ENCODE assay signal across 14 cellular contexts in the genomic region with DNA sequence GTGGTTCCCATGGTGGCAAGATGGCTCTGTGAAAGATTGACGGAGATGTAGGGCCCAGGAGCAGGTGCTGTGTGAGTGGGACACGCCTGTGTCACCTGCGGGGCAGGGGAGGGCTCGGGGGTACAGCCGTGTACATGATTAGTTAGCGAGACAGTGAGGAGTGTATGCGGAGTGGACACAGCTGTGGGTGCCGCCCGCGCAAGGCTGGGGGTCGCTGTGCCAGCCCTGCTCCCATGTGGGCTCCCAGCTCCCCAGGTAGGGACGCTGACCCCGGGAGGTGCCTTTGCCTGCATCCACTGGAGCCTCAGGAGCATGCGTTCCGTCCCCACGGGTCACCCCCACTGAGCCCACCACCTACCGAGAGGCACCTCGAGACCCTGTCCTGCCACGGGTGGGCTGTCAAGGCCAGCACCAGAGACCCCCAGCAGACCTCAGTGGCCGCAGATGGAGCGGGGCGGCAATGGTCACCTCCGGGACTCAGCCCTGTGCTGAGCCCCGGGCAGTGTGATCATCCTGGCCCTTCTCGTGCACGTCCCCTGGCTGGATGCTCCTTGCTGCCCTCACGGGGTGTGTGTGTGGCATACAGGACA. TPM values are rescaled to one million over a fixed set of nuclear protein-coding genes. Genes with fewer than 3 reads are reported as not detected.
DNase-seq lines count a peak whose midpoint lies in the region; ATAC-seq and TF ChIP-seq lines count a peak whose summit lies in the region.
"Had no signal": no experiment of that assay in that cellular context is flagged by ENCODE, and none has a peak within 500 bp of the region (broad histone marks: within the 10 kb centered on the region; RNA-seq: fewer than 3 reads in every experiment).

No MANE protein-coding gene starts in this region.

- H4K20me1 ChIP-seq in osteoblast (ENCODE audit: insufficient read depth, low read length) = peaks cover 67% of the 10 kb centered on the region

- no peaks in the 10 kb centered on the region for H3K36me3 Mint-ChIP-seq in chondrocyte (ENCODE audit: low read depth)
- H3K36me3 Mint-ChIP-seq in activated CD4-positive, alpha-beta memory T cell treated with anti-CD3 and anti-CD28 coated beads for 36 hours = peaks cover 9% of the 10 kb centered on the region

- peaks cover under 1% of the 10 kb centered on the region for H3K36me3 ChIP-seq in H7 (replicated peaks; ENCODE audit: control insufficient read depth, insufficient read depth, low read length)
- H3K36me3 ChIP-seq in osteoblast (ENCODE audit: insufficient read depth, low read length) = peaks cover 5% of the 10 kb centered on the region

- POLR2A ChIA-PET in activated CD4-positive, alpha-beta memory T cell treated with anti-CD3 and anti-CD28 coated beads for 36 hours (lab: Charles Lee) = no interaction called here

- DNase-seq in H7 (peak; percentile 72), chondrocyte (ENCODE audit: low spot score) (no peak), osteoblast (ENCODE audit: insufficient read length, low spot score, missing footprints) (no peak), T-helper 2 cell (no peak)
- no peak for DNase-seq in activated CD4-positive, alpha-beta memory T cell treated with anti-CD3 and anti-CD28 coated beads for 36 hours
- DNase-seq: activated CD4-positive, alpha-beta T cell treated with anti-CD3 and anti-CD28 coated beads for 48 hours; activated T-cell treated with anti-CD3 and anti-CD28 coated beads, Interleukin-2, amount 50 U/mL, for 72 hours; naive thymus-derived CD8-positive, alpha-beta T cell; NCI-H524 had no signal

- intact Hi-C loops in activated CD4-positive, alpha-beta memory T cell treated with anti-CD3 and anti-CD28 coated beads for 36 hours (cut with micrococcal nuclease) = no loop called here

- ATAC-seq in GM21515 (IDR thresholded peaks at IDR 0.05; ENCODE audit: unreplicated experiment) = no peak
- ATAC-seq: naive thymus-derived CD8-positive, alpha-beta T cell had no signal

- H3K4me3 ChIP-seq in H7 (ENCODE audit: insufficient read depth, low read depth, low read length) (no peak overlapping the region), osteoblast (ENCODE audit: insufficient read depth, low read length) (no peak overlapping the region)

- H3K27me3 ChIP-seq in H7 (ENCODE audit: control insufficient read depth, insufficient read depth, low read length) (no peaks in the 10 kb centered on the region), osteoblast (ENCODE audit: insufficient read depth, low read length) (no peaks in the 10 kb centered on the region)

- H3K79me2 ChIP-seq in osteoblast (ENCODE audit: insufficient read depth, low read length) = peaks cover 98% of the 10 kb centered on the region

- CTCF ChIA-PET in activated CD4-positive, alpha-beta memory T cell treated with anti-CD3 and anti-CD28 coated beads for 36 hours (lab: Charles Lee) = no interaction called here

- H3K4me2 ChIP-seq in osteoblast (ENCODE audit: insufficient read depth, low read length) = peak overlapping the region; percentile 48

- peaks cover 28% of the 10 kb centered on the region for H3K4me1 Mint-ChIP-seq in chondrocyte (ENCODE audit: low read depth)
- peaks cover 6% of the 10 kb centered on the region for H3K4me1 Mint-ChIP-seq in activated CD4-positive, alpha-beta memory T cell treated with anti-CD3 and anti-CD28 coated beads for 36 hours (ENCODE audit: low read depth)

- H3K27me3 Mint-ChIP-seq in chondrocyte (ENCODE audit: low read depth) = no peaks in the 10 kb centered on the region
- H3K27me3 Mint-ChIP-seq in activated CD4-positive, alpha-beta memory T cell treated with anti-CD3 and anti-CD28 coated beads for 36 hours = no peaks in the 10 kb centered on the region
- H3K27me3 Mint-ChIP-seq: naive thymus-derived CD8-positive, alpha-beta T cell; stimulated activated naive CD8-positive, alpha-beta T cell treated with anti-CD3 and anti-CD28 coated beads, Interleukin-15, Interleukin-2, amounts not matched to agents 100 ng/mL and 50 ng/mL, for 24 hours had no signal

- TF ChIP-seq CTCF in chondrocyte (IDR thresholded peaks at IDR 0.05) (no peak), osteoblast (IDR thresholded peaks at IDR 0.05; ENCODE audit: extremely low read depth, low read depth, low read length) (no peak)

- no peak overlapping the region for H3K4me3 Mint-ChIP-seq in chondrocyte (ENCODE audit: unreplicated experiment)
- no peak overlapping the region for H3K4me3 Mint-ChIP-seq in activated CD4-positive, alpha-beta memory T cell treated with anti-CD3 and anti-CD28 coated beads for 36 hours
- H3K4me3 Mint-ChIP-seq: activated T-cell treated with anti-CD3 and anti-CD28 coated beads, Interleukin-2, amount 50 U/mL, for 72 hours; naive thymus-derived CD8-positive, alpha-beta T cell; stimulated activated naive CD8-positive, alpha-beta T cell treated with anti-CD3 and anti-CD28 coated beads, Interleukin-15, Interleukin-2, amounts not matched to agents 100 ng/mL and 50 ng/mL, for 24 hours had no signal

- peak overlapping the region; percentile 91 for H3K27ac Mint-ChIP-seq in chondrocyte (ENCODE audit: unreplicated experiment)
- no peak overlapping the region for H3K27ac Mint-ChIP-seq in activated CD4-positive, alpha-beta memory T cell treated with anti-CD3 and anti-CD28 coated beads for 36 hours
- H3K27ac Mint-ChIP-seq: activated T-cell treated with anti-CD3 and anti-CD28 coated beads, Interleukin-2, amount 50 U/mL, for 72 hours; naive thymus-derived CD8-positive, alpha-beta T cell; stimulated activated naive CD8-positive, alpha-beta T cell treated with anti-CD3 and anti-CD28 coated beads, Interleukin-15, Interleukin-2, amounts not matched to agents 100 ng/mL and 50 ng/mL, for 24 hours had no signal

- no peak overlapping the region for H2AFZ ChIP-seq in osteoblast (ENCODE audit: low read length)

- H3K4me1 ChIP-seq in osteoblast (ENCODE audit: insufficient read depth, low read length) = peaks cover 15% of the 10 kb centered on the region

- peak overlapping the region; percentile 39 for H3K27ac ChIP-seq in osteoblast (ENCODE audit: low read depth, low read length)

- no peaks in the 10 kb centered on the region for H3K9me3 ChIP-seq in osteoblast (ENCODE audit: low read depth, low read length)

- no peaks in the 10 kb centered on the region for H3K9me3 Mint-ChIP-seq in chondrocyte (ENCODE audit: low read depth)
- no peaks in the 10 kb centered on the region for H3K9me3 Mint-ChIP-seq in activated CD4-positive, alpha-beta memory T cell treated with anti-CD3 and anti-CD28 coated beads for 36 hours
- H3K9me3 Mint-ChIP-seq: activated T-cell treated with anti-CD3 and anti-CD28 coated beads, Interleukin-2, amount 50 U/mL, for 72 hours; naive thymus-derived CD8-positive, alpha-beta T cell; stimulated activated naive CD8-positive, alpha-beta T cell treated with anti-CD3 and anti-CD28 coated beads, Interleukin-15, Interleukin-2, amounts not matched to agents 100 ng/mL and 50 ng/mL, for 24 hours had no signal

RNA-seq across cellular contexts. Expression of gene CAPN15, which starts 7.4 kb away (rescaled TPM):
- total RNA-seq in H7 (2014; rRNA removed; shearing (Covaris generic)) = 80.6 and 87.5 TPM in 2 replicates
- total RNA-seq in chondrocyte (28.8 to 32.0 TPM (median 29.7 TPM) in 3 replicates), osteoblast (25.3 and 27.1 TPM in 2 replicates)
- 10 to 100 TPM; 69.7 to 76.2 TPM for total RNA-seq in activated CD4-positive, alpha-beta memory T cell treated with anti-CD3 and anti-CD28 coated beads for 36 hours

RNA-seq across cellular contexts. Expression of gene PRR35, which starts 25.2 kb away (rescaled TPM):
- 0.28 and 0.85 TPM in 2 replicates for total RNA-seq in H7 (2014; rRNA removed; shearing (Covaris generic))
- total RNA-seq in chondrocyte = not detected in 3 replicates
- under 0.01 TPM in 1 of 2 replicates, not detected in the other for total RNA-seq in osteoblast
- total RNA-seq in activated CD4-positive, alpha-beta memory T cell treated with anti-CD3 and anti-CD28 coated beads for 36 hours = not detected
- total RNA-seq: kidney epithelial cell; naive thymus-derived CD8-positive, alpha-beta T cell; right cardiac atrium; T-helper 2 cell treated with Interferon-gamma antibody and Interleukin-4, amounts not matched to agents 100 ng/mL and 5 ng/mL, for 36 hours had no signal

RNA-seq across cellular contexts. Expression of gene NHLRC4, which starts 31.9 kb away (rescaled TPM):
- 1.1 TPM in 2 replicates for total RNA-seq in H7 (2014; rRNA removed; shearing (Covaris generic))
- total RNA-seq in chondrocyte (not detected in 3 replicates), osteoblast (1.2 and 2.2 TPM in 2 replicates)
- under 1 TPM; 0.31 to 0.45 TPM for total RNA-seq in activated CD4-positive, alpha-beta memory T cell treated with anti-CD3 and anti-CD28 coated beads for 36 hours

RNA-seq across cellular contexts. Expression of gene PIGQ, which starts 34.8 kb away (rescaled TPM):
- 42.2 and 44.6 TPM in 2 replicates for total RNA-seq in H7 (2014; rRNA removed; shearing (Covaris generic))
- total RNA-seq in chondrocyte (34.1 to 57.1 TPM (median 37.3 TPM) in 3 replicates), osteoblast (25.6 and 29.0 TPM in 2 replicates)
- 10 to 100 TPM; 24.2 to 26.2 TPM for total RNA-seq in activated CD4-positive, alpha-beta memory T cell treated with anti-CD3 and anti-CD28 coated beads for 36 hours

RNA-seq across cellular contexts. Expression of gene RAB40C, which starts 54.9 kb away (rescaled TPM):
- total RNA-seq in H7 (2014; rRNA removed; shearing (Covaris generic)) = 26.3 and 26.4 TPM in 2 replicates
- total RNA-seq in chondrocyte (15.2 to 19.6 TPM (median 19.6 TPM) in 3 replicates), osteoblast (11.2 and 13.3 TPM in 2 replicates)
- total RNA-seq in activated CD4-positive, alpha-beta memory T cell treated with anti-CD3 and anti-CD28 coated beads for 36 hours = 10 to 100 TPM; 10.1 to 10.6 TPM
